In the genomic region with DNA sequence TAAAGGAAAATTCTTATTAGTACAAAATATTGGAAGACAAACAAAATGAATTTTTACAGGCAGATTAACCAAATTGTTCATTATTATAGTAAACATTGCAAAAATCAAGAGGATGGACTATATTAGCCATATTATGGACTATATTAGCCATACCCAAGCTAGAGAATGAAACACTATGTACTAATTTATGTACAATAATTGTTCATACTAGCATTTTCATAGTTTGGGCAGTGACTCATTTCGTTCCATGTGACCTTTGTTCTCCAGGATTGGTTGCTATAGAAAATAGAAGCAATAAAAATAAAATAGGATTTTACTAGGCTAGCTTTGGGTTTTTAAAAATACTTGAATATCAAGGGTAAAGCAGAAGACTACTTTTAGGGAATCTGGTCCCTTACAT, we compare ENCODE assay signal across 1 cellular context.
TF ChIP-seq lines count a peak whose summit lies in the region.

No MANE protein-coding gene starts in this region.

TF ChIP-seq in GM12878, 131 proteins besides CTCF, POLR2A, EP300 and RAD21 (continued from another document):
- TF ChIP-seq, protein P1, sequence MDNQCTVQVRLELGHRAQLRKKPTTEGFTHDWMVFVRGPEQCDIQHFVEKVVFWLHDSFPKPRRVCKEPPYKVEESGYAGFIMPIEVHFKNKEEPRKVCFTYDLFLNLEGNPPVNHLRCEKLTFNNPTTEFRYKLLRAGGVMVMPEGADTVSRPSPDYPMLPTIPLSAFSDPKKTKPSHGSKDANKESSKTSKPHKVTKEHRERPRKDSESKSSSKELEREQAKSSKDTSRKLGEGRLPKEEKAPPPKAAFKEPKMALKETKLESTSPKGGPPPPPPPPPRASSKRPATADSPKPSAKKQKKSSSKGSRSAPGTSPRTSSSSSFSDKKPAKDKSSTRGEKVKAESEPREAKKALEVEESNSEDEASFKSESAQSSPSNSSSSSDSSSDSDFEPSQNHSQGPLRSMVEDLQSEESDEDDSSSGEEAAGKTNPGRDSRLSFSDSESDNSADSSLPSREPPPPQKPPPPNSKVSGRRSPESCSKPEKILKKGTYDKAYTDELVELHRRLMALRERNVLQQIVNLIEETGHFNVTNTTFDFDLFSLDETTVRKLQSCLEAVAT (IDR thresholded peaks at IDR 0.05), result no peak
- TF ChIP-seq RBBP5 (conservative IDR thresholded peaks at IDR 0.05), result no peak
- TF ChIP-seq IRF4 (IDR thresholded peaks at IDR 0.05; ENCODE audit: low read depth, low read length), result peak; percentile 53; the same call in 1 of the 2 replicates
- TF ChIP-seq NFIC (IDR thresholded peaks at IDR 0.05; ENCODE audit: low read depth, low read length), result peak; percentile 82
- no peak for TF ChIP-seq NR2C2 (IDR thresholded peaks at IDR 0.05; ENCODE audit: borderline replicate concordance, control insufficient read depth, insufficient read length, low read depth)
- TF ChIP-seq RUNX3 (IDR thresholded peaks at IDR 0.05; ENCODE audit: low read length), result peak; percentile 61
- TF ChIP-seq IKZF2 (IDR thresholded peaks at IDR 0.05), result peak in 1 of 2 experiments; percentile 14; a peak in 1 of 4 replicates
- TF ChIP-seq, protein P2, sequence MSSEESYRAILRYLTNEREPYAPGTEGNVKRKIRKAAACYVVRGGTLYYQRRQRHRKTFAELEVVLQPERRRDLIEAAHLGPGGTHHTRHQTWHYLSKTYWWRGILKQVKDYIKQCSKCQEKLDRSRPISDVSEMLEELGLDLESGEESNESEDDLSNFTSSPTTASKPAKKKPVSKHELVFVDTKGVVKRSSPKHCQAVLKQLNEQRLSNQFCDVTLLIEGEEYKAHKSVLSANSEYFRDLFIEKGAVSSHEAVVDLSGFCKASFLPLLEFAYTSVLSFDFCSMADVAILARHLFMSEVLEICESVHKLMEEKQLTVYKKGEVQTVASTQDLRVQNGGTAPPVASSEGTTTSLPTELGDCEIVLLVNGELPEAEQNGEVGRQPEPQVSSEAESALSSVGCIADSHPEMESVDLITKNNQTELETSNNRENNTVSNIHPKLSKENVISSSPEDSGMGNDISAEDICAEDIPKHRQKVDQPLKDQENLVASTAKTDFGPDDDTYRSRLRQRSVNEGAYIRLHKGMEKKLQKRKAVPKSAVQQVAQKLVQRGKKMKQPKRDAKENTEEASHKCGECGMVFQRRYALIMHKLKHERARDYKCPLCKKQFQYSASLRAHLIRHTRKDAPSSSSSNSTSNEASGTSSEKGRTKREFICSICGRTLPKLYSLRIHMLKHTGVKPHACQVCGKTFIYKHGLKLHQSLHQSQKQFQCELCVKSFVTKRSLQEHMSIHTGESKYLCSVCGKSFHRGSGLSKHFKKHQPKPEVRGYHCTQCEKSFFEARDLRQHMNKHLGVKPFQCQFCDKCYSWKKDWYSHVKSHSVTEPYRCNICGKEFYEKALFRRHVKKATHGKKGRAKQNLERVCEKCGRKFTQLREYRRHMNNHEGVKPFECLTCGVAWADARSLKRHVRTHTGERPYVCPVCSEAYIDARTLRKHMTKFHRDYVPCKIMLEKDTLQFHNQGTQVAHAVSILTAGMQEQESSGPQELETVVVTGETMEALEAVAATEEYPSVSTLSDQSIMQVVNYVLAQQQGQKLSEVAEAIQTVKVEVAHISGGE (CRISPR knock-in tag; IDR thresholded peaks at IDR 0.05), result no peak
- peak; percentile 52 for TF ChIP-seq CREM (IDR thresholded peaks at IDR 0.05; ENCODE audit: low read depth)
- TF ChIP-seq, protein P3, sequence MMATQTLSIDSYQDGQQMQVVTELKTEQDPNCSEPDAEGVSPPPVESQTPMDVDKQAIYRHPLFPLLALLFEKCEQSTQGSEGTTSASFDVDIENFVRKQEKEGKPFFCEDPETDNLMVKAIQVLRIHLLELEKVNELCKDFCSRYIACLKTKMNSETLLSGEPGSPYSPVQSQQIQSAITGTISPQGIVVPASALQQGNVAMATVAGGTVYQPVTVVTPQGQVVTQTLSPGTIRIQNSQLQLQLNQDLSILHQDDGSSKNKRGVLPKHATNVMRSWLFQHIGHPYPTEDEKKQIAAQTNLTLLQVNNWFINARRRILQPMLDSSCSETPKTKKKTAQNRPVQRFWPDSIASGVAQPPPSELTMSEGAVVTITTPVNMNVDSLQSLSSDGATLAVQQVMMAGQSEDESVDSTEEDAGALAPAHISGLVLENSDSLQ (IDR thresholded peaks at IDR 0.05), result no peak
- TF ChIP-seq, protein P4, sequence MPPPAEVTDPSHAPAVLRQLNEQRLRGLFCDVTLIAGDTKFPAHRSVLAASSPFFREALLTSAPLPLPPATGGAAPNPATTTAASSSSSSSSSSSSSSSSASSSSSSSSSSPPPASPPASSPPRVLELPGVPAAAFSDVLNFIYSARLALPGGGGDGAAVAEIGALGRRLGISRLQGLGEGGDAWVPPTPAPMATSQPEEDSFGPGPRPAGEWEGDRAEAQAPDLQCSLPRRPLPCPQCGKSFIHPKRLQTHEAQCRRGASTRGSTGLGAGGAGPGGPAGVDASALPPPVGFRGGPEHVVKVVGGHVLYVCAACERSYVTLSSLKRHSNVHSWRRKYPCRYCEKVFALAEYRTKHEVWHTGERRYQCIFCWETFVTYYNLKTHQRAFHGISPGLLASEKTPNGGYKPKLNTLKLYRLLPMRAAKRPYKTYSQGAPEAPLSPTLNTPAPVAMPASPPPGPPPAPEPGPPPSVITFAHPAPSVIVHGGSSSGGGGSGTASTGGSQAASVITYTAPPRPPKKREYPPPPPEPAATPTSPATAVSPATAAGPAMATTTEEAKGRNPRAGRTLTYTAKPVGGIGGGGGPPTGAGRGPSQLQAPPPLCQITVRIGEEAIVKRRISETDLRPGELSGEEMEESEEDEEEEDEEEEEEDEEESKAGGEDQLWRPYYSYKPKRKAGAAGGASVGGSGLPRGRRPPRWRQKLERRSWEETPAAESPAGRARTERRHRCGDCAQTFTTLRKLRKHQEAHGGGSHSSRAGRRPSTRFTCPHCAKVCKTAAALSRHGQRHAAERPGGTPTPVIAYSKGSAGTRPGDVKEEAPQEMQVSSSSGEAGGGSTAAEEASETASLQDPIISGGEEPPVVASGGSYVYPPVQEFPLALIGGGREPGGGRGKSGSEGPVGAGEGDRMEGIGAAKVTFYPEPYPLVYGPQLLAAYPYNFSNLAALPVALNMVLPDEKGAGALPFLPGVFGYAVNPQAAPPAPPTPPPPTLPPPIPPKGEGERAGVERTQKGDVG (CRISPR knock-in tag; IDR thresholded peaks at IDR 0.05), result no peak
- no peak for TF ChIP-seq USF2 (IDR thresholded peaks at IDR 0.05; ENCODE audit: borderline replicate concordance, low read depth, low read length)
- TF ChIP-seq BCL3 (IDR thresholded peaks at IDR 0.05; ENCODE audit: borderline replicate concordance, insufficient read depth, low read depth, low read length, poor library complexity, severe bottlenecking), result no peak
- no peak for TF ChIP-seq SREBF2 (IDR thresholded peaks at IDR 0.05; ENCODE audit: low read length)
- no peak for TF ChIP-seq ETV6 (conservative IDR thresholded peaks at IDR 0.05 in 1 of 2, IDR thresholded peaks at IDR 0.05 in 1 of 2; ENCODE audit: borderline replicate concordance in 1 of 2, low read depth in 1 of 2)
- TF ChIP-seq, protein P5, sequence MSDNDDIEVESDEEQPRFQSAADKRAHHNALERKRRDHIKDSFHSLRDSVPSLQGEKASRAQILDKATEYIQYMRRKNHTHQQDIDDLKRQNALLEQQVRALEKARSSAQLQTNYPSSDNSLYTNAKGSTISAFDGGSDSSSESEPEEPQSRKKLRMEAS (IDR thresholded peaks at IDR 0.05; ENCODE audit: low read depth, low read length), result no peak
- TF ChIP-seq NR2F1 (conservative IDR thresholded peaks at IDR 0.05), result no peak
- TF ChIP-seq GABPA (IDR thresholded peaks at IDR 0.05; ENCODE audit: low read depth), result 0 out of 2 replicates have a peak, but pooled peaks have one; percentile 34
TF ChIP-seq in GM12878: peak in this region for 8.
